In genomic region chr11:43270468-43270867, GRCh38 we compare ENCODE assay signal across 25 cellular contexts. TPM values are rescaled to one million over a fixed set of nuclear protein-coding genes. Genes with fewer than 3 reads are reported as not detected.
DNase-seq lines count a peak whose midpoint lies in the region; ATAC-seq, FAIRE-seq and TF ChIP-seq lines count a peak whose summit lies in the region.
"Had no signal": no experiment of that assay in that cellular context is flagged by ENCODE, and none has a peak within 500 bp of the region (broad histone marks: within the 10 kb centered on the region; RNA-seq: fewer than 3 reads in every experiment).

No MANE protein-coding gene starts in this region.

- TF ChIP-seq POLR2A in HepG2 (IDR thresholded peaks at IDR 0.05; ENCODE audit: insufficient read depth in 1 of 2, low read depth in 2 of 2, low read length in 2 of 2): no peak
- TF ChIP-seq POLR2A in right lobe of liver (IDR thresholded peaks at IDR 0.05): no peak
- no peak for TF ChIP-seq POLR2A in tibial nerve (IDR thresholded peaks at IDR 0.05)

- H3K4me1 ChIP-seq in HepG2 (ENCODE audit: insufficient read depth, low read length) (no peaks in the 10 kb centered on the region), right lobe of liver (no peaks in the 10 kb centered on the region), PC-9 (replicated peaks; ENCODE audit: insufficient read depth) (no peaks in the 10 kb centered on the region), tibial nerve (peaks cover 0 to 22% (median 0%) of the 10 kb centered on the region in 4 donors)
- H3K4me1 ChIP-seq: BLaER1 treated with 17β-estradiol and CSF1 and Interleukin-3, amounts not matched to agents 10 nM and 100 nM; HAP-1 had no signal

- BruUV-seq in HepG2 (replicated peaks; lab: Mats Ljungman, UMichigan) (no TSS peak), PC-9 (replicated peaks; lab: Mats Ljungman, UMichigan) (no TSS peak)

- H4K20me1 ChIP-seq in HepG2 (ENCODE audit: insufficient read depth, low read length) (no peaks in the 10 kb centered on the region), PC-9 (ENCODE audit: insufficient read depth) (no peaks in the 10 kb centered on the region)
- H4K20me1 ChIP-seq: BLaER1 treated with 17β-estradiol and CSF1 and Interleukin-3, amounts not matched to agents 10 nM and 100 nM had no signal

- H3K9me2 ChIP-seq in PC-9 (ENCODE audit: insufficient read depth): no peaks in the 10 kb centered on the region

- WGBS in HepG2 (ENCODE audit: low lambda C conversion rate): 9% methylated on average over 2 of the region's 2 CpGs
- WGBS in right lobe of liver (ENCODE audit: insufficient coverage, low coverage, low lambda C conversion rate, missing lambda C conversion rate): 84% methylated on average over 2 of the region's 2 CpGs
- 58 to 60% methylated on average over 2 of the region's 2 CpGs for WGBS in tibial nerve, 2 donors

- no peak for DNase-seq in HepG2 (ENCODE audit: low spot score)
- no peak for DNase-seq in right lobe of liver
- DNase-seq in PC-9: no peak
- DNase-seq in tibial nerve (ENCODE audit: low spot score in 2 of 2): no peak
- DNase-seq: ACHN; AML-193; BE2C; CD4-positive, alpha-beta T cell; CD8-positive, alpha-beta memory T cell; DMS 273 treated with DMSO at 0.1 percent for 48 hours; DMS79; EL; GDM1; GM23248; HFFc6 had no signal

- H3K27me3 Mint-ChIP-seq in nephron (ENCODE audit: low read depth): peaks cover 3% of the 10 kb centered on the region

- no peak overlapping the region for H3K27ac ChIP-seq in HepG2 (ENCODE audit: extremely low read length, insufficient read depth, low read length)
- no peak overlapping the region for H3K27ac ChIP-seq in right lobe of liver
- no peak overlapping the region for H3K27ac ChIP-seq in PC-9
- no peak overlapping the region for H3K27ac ChIP-seq in tibial nerve
- H3K27ac ChIP-seq: 22Rv1; BLaER1 treated with 17β-estradiol and CSF1 and Interleukin-3, amounts not matched to agents 10 nM and 100 nM; GM23248 had no signal

- H3K9ac ChIP-seq in HepG2 (ENCODE audit: insufficient read depth, low read depth, low read length): no peak overlapping the region
- H3K9ac ChIP-seq: BLaER1 treated with 17β-estradiol and CSF1 and Interleukin-3, amounts not matched to agents 10 nM and 100 nM; GM23248 had no signal

- TF ChIP-seq EP300 in HepG2 (IDR thresholded peaks at IDR 0.05; ENCODE audit: low read depth in 2 of 2, low read length in 2 of 2) (no peak), HepG2 (CRISPR knock-in tag; IDR thresholded peaks at IDR 0.05; ENCODE audit: borderline replicate concordance) (no peak), tibial nerve (IDR thresholded peaks at IDR 0.05) (no peak)

- H3K9me3 Mint-ChIP-seq in nephron: peaks cover 12% of the 10 kb centered on the region
- H3K9me3 Mint-ChIP-seq: CD4-positive, alpha-beta T cell had no signal

- H3K4me3 ChIP-seq in HepG2 (replicated peaks in 1 of 3; ENCODE audit: insufficient read depth in 1 of 3, low read depth in 2 of 3, low read length in 3 of 3) (no peak overlapping the region), right lobe of liver (no peak overlapping the region), PC-9 (no peak overlapping the region), tibial nerve (no peak overlapping the region)
- H3K4me3 ChIP-seq: BLaER1 treated with 17β-estradiol and CSF1 and Interleukin-3, amounts not matched to agents 10 nM and 100 nM; GM12878; GM23248; HAP-1 had no signal

- in situ Hi-C loops in HepG2 (cut with HindIII; ENCODE audit: extremely low pct_ligation_motif_present, low pct_unique_long_range_greater_than_20kb): no loop called here

- TF ChIP-seq RAD21 in HepG2 (CRISPR knock-in tag; IDR thresholded peaks at IDR 0.05): no peak

- no peak overlapping the region for H3K4me3 Mint-ChIP-seq in nephron
- H3K4me3 Mint-ChIP-seq: CD14-positive monocyte; CD4-positive, alpha-beta T cell; CD8-positive, alpha-beta memory T cell; HFFc6 had no signal

- H3F3A ChIP-seq in PC-9 (ENCODE audit: insufficient read depth, low read depth): no peaks in the 10 kb centered on the region

- H3K79me2 ChIP-seq in HepG2 (ENCODE audit: insufficient read depth, low read length): no peaks in the 10 kb centered on the region
- no peaks in the 10 kb centered on the region for H3K79me2 ChIP-seq in PC-9 (ENCODE audit: low read depth)

- H3K27me3 ChIP-seq in HepG2 (ENCODE audit: control insufficient read depth in 1 of 2, insufficient read depth in 2 of 2, low read length in 2 of 2) (peaks cover 2 to 14% of the 10 kb centered on the region in 2 experiments; a peak in 4 of 5 replicates), right lobe of liver (no peaks in the 10 kb centered on the region), PC-9 (ENCODE audit: insufficient read depth, low read depth) (peaks cover 76% of the 10 kb centered on the region), tibial nerve (no peaks in the 10 kb centered on the region)
- H3K27me3 ChIP-seq: BE2C; BLaER1 treated with 17β-estradiol and CSF1 and Interleukin-3, amounts not matched to agents 10 nM and 100 nM had no signal

- peaks cover 47% of the 10 kb centered on the region for H3K4me1 Mint-ChIP-seq in nephron
- H3K4me1 Mint-ChIP-seq: CD14-positive monocyte had no signal

- H3K36me3 ChIP-seq in HepG2 (replicated peaks in 1 of 2; ENCODE audit: control insufficient read depth in 1 of 2, insufficient read depth in 2 of 2, low read length in 2 of 2) (no peaks in the 10 kb centered on the region), right lobe of liver (no peaks in the 10 kb centered on the region), PC-9 (ENCODE audit: low read depth) (no peaks in the 10 kb centered on the region), tibial nerve (no peaks in the 10 kb centered on the region)
- H3K36me3 ChIP-seq: BE2C; BLaER1 treated with 17β-estradiol and CSF1 and Interleukin-3, amounts not matched to agents 10 nM and 100 nM; HAP-1 had no signal

- no peaks in the 10 kb centered on the region for H3K9me3 ChIP-seq in HepG2 (ENCODE audit: low read length)
- H3K9me3 ChIP-seq in right lobe of liver: no peaks in the 10 kb centered on the region
- no peaks in the 10 kb centered on the region for H3K9me3 ChIP-seq in PC-9 (ENCODE audit: insufficient read depth, low read depth)
- H3K9me3 ChIP-seq in tibial nerve: peaks cover 0 to 3% (median 0%) of the 10 kb centered on the region in 4 donors
- H3K9me3 ChIP-seq: BE2C, HAP-1 had no signal

- CTCF ChIA-PET in HepG2 (lab: Yijun Ruan, JAX; ENCODE audit: low intra/inter-chr PET ratio, low total read pairs): no interaction called here
- CTCF ChIA-PET in PC-9 (lab: Charles Lee): no interaction called here

- no peak for TF ChIP-seq CTCF in HepG2 (CRISPR knock-in tag; IDR thresholded peaks at IDR 0.05)
- no peak for TF ChIP-seq CTCF in right lobe of liver (IDR thresholded peaks at IDR 0.05)
- TF ChIP-seq CTCF in PC-9 (conservative IDR thresholded peaks at IDR 0.05): no peak
- TF ChIP-seq CTCF in nephron (IDR thresholded peaks at IDR 0.05; ENCODE audit: unreplicated experiment in 3 of 3): no peak
- no peak for TF ChIP-seq CTCF in tibial nerve (IDR thresholded peaks at IDR 0.05)

- no peak for FAIRE-seq in HepG2 (lab: Jason Lieb, UNC)
- FAIRE-seq: A204.1, D721Med, GM12878, GM18507 had no signal

- POLR2A ChIA-PET in HepG2 (lab: Yijun Ruan, JAX) (no interaction called here), PC-9 (lab: Charles Lee; ENCODE audit: unreplicated experiment) (no interaction called here)

- ATAC-seq in HepG2 (no peak), right lobe of liver (no peak), GM18858 (IDR thresholded peaks at IDR 0.05; ENCODE audit: unreplicated experiment) (no peak)
- ATAC-seq: GM12878 had no signal

- H3K4me2 ChIP-seq in HepG2 (ENCODE audit: low read depth, low read length): no peak overlapping the region
- H3K4me2 ChIP-seq in PC-9: 0 out of 2 replicates have a peak overlapping the region, but pooled peaks have one; percentile 5
- H3K4me2 ChIP-seq: BLaER1 treated with 17β-estradiol and CSF1 and Interleukin-3, amounts not matched to agents 10 nM and 100 nM had no signal

- no peak overlapping the region for H2AFZ ChIP-seq in HepG2 (ENCODE audit: low read length)
- H2AFZ ChIP-seq in PC-9: no peak overlapping the region
- H2AFZ ChIP-seq: GM23248 had no signal

- peaks cover 4% of the 10 kb centered on the region for H3K36me3 Mint-ChIP-seq in nephron (ENCODE audit: low read depth)
- H3K36me3 Mint-ChIP-seq: CD14-positive monocyte; CD8-positive, alpha-beta memory T cell had no signal

- intact Hi-C loops in HepG2 (cut with micrococcal nuclease; ENCODE audit: unreplicated experiment) (no loop called here), right lobe of liver (cut with DNase I) (loop anchor here in 1 of 2 donors (10.0 kb wide), 1 partner anchor 496 kb away; no protein-coding TSS in a partner anchor), PC-9 (cut with micrococcal nuclease; ENCODE audit: unreplicated experiment) (no loop called here)

- H3K27ac Mint-ChIP-seq in nephron: peak overlapping the region in 2 of 3 experiments; percentile 15 to 71
- H3K27ac Mint-ChIP-seq: CD4-positive, alpha-beta T cell; CD8-positive, alpha-beta memory T cell; HFFc6 had no signal

TF ChIP-seq in HepG2, 621 proteins besides CTCF, POLR2A, EP300 and RAD21 (continues in another document):
- TF ChIP-seq MTA3 (CRISPR knock-in tag; IDR thresholded peaks at IDR 0.05) (no peak), RFX5 (IDR thresholded peaks at IDR 0.05; ENCODE audit: low read depth, low read length) (no peak)

RNA-seq across cellular contexts. Expression of gene API5, which starts 41.3 kb away (rescaled TPM):
- total RNA-seq in HepG2 (2016; rRNA removed; fragmentation: Illumina TruSeq; extraction: Trizol): 59.0 and 93.6 TPM in 2 replicates
- total RNA-seq in HepG2 (2016; cell fraction: cytosol; rRNA removed; fragmentation: Illumina TruSeq; extraction: Trizol; ENCODE audit: low read depth): 14.9 and 18.0 TPM in 2 replicates
- total RNA-seq in HepG2 (2016; cell fraction: insoluble cytoplasmic fraction; rRNA removed; fragmentation: Illumina TruSeq; extraction: Trizol): 58.1 and 97.0 TPM in 2 replicates
- 21.3 and 21.8 TPM in 2 replicates for total RNA-seq in HepG2 (2016; cell fraction: membrane; rRNA removed; fragmentation: Illumina TruSeq; extraction: Trizol)
- 47.2 and 48.9 TPM in 2 replicates for total RNA-seq in HepG2 (2016; cell fraction: nucleus; rRNA removed; fragmentation: Illumina TruSeq; extraction: Trizol)
- 16.9 and 21.6 TPM in 2 replicates for polyA plus RNA-seq in HepG2 (2011; rRNA removed)
- polyA plus RNA-seq in HepG2 (2011; cell fraction: cytosol; rRNA removed): 8.0 and 13.4 TPM in 2 replicates
- polyA plus RNA-seq in HepG2 (2011; cell fraction: nucleus; rRNA removed): 14.5 and 15.1 TPM in 2 replicates
- 20.4 and 27.1 TPM in 2 replicates for polyA plus RNA-seq in HepG2 (2012)
- 2.4 and 3.1 TPM in 2 replicates for polyA plus RNA-seq in HepG2 (2016; cell fraction: cytosol; fragmentation: Illumina TruSeq; extraction: Trizol; ENCODE audit: low read depth)
- polyA plus RNA-seq in HepG2 (2016; cell fraction: insoluble cytoplasmic fraction; fragmentation: Illumina TruSeq; extraction: Trizol; ENCODE audit: low read depth): 69.3 and 78.0 TPM in 2 replicates
- polyA plus RNA-seq in HepG2 (2016; cell fraction: membrane; fragmentation: Illumina TruSeq; extraction: Trizol; ENCODE audit: low read depth): 9.6 and 10.0 TPM in 2 replicates
- polyA plus RNA-seq in HepG2 (2016; cell fraction: nucleus; fragmentation: Illumina TruSeq; extraction: Trizol; ENCODE audit: insufficient read depth, low read depth): 42.9 and 47.9 TPM in 2 replicates
- polyA minus RNA-seq in HepG2 (2011; rRNA and poly(A)+ RNA removed; ENCODE audit: low replicate concordance): 18.1 and 48.4 TPM in 2 replicates
- 19.2 and 24.3 TPM in 2 replicates for polyA minus RNA-seq in HepG2 (2011; cell fraction: cytosol; rRNA and poly(A)+ RNA removed)
- polyA minus RNA-seq in HepG2 (2011; cell fraction: nucleus; rRNA and poly(A)+ RNA removed): 48.0 and 56.5 TPM in 2 replicates
- total RNA-seq in right lobe of liver: 10 to 100 TPM; 42.2 to 55.5 (median 49.6) TPM
- total RNA-seq in PC-9 (2021): 90.0 and 115 TPM in 2 replicates
- total RNA-seq in tibial nerve: 10 to 100 TPM; 57.8 to 75.3 (median 62.1) TPM
